Comparison of ENCODE assay signal across 18 cellular contexts in the genomic region with DNA sequence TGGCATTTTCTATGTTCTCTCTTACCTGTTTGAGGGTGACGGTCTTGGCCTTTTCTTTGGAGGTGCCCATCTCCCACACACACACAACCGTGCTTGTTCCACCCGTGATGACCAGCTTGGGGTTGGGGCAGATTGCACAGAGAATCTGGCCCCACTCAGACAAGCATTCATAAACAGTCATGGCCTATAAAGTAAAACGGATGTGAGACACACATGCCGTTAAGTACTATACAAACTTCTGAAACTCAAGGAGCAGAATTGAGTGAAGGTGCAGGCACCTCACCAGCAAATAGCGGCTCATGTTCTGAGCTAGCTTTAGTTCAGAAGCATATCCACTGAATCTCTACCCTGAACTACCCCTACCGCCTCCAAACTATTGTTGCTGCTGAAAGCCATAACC.
DNase-seq lines count a peak whose midpoint lies in the region; ATAC-seq and TF ChIP-seq lines count a peak whose summit lies in the region.
"Had no signal": no experiment of that assay in that cellular context is flagged by ENCODE, and none has a peak within 500 bp of the region (broad histone marks: within the 10 kb centered on the region; RNA-seq: fewer than 3 reads in every experiment).

No MANE protein-coding gene starts in this region.

- peak overlapping the region; percentile 99 for H3K27ac ChIP-seq in PC-3 (ENCODE audit: low read length)
- peak overlapping the region; percentile 6 for H3K27ac ChIP-seq in cingulate gyrus (ENCODE audit: low read depth, low read length)
- peak overlapping the region; percentile 58 for H3K27ac ChIP-seq in psoas muscle
- H3K27ac ChIP-seq: stomach, uterus had no signal

- H3K79me2 ChIP-seq in PC-3 (ENCODE audit: low read length): no peaks in the 10 kb centered on the region

- H3K9me2 ChIP-seq in PC-3 (replicated peaks; ENCODE audit: low read length): no peaks in the 10 kb centered on the region

- no peak overlapping the region for H2AFZ ChIP-seq in PC-3 (ENCODE audit: low read length)

- BruUV-seq in PC-3 (replicated peaks; lab: Mats Ljungman, UMichigan): no TSS peak

- H3K9ac ChIP-seq in PC-3 (ENCODE audit: low read length): peak overlapping the region; percentile 81

- H3K9me3 ChIP-seq in PC-3 (ENCODE audit: low read length): no peaks in the 10 kb centered on the region
- no peaks in the 10 kb centered on the region for H3K9me3 ChIP-seq in psoas muscle
- H3K9me3 ChIP-seq: HAP-1, stomach, uterus had no signal

- H3F3A ChIP-seq in PC-3 (ENCODE audit: low read length, unreplicated experiment): peaks cover 11% of the 10 kb centered on the region

- DNase-seq in EH (ENCODE audit: low read depth) (peak; percentile 38), PC-3 (peak; percentile 67), psoas muscle (no peak), KG1 (lab: John Stamatoyannopoulos, UW) (no peak), germinal center (ENCODE audit: low spot score) (no peak), NCI-H82 (lab: John Stamatoyannopoulos, UW) (no peak), left lobe of liver (ENCODE audit: low spot score) (no peak)
- DNase-seq: activated CD4-positive, alpha-beta T cell treated with anti-CD3 and anti-CD28 coated beads, Interleukin-2, amount 10 ng/mL, durations not matched to agents 24 days and 14 days; activated T-cell treated with anti-CD3 and anti-CD28 coated beads, Interleukin-2, amount 50 U/mL, for 4 hours; MM.1S; NCI-H2029; NCI-H510A; stomach; T-helper 9 cell; uterus had no signal

- 93 to 96% (median 96%) methylated on average over 7 of the region's 7 CpGs for WGBS in psoas muscle, 3 donors

- H4K20me1 ChIP-seq in PC-3 (ENCODE audit: low read length): no peaks in the 10 kb centered on the region

- H3K4me3 ChIP-seq in PC-3 (ENCODE audit: low read length) (peak overlapping the region; percentile 62), psoas muscle (no peak overlapping the region)
- H3K4me3 ChIP-seq: HAP-1, stomach, uterus had no signal

- H3K36me3 ChIP-seq in PC-3 (ENCODE audit: low read depth, low read length): peaks cover 12% of the 10 kb centered on the region; the same call in 1 of the 2 replicates
- H3K36me3 ChIP-seq in psoas muscle (ENCODE audit: insufficient read depth in 1 of 2, low read depth in 1 of 2): peaks cover 6 to 94% of the 10 kb centered on the region in 2 donors
- H3K36me3 ChIP-seq: uterus had no signal

- intact Hi-C loops in PC-3 (cut with micrococcal nuclease): loop anchor here (2.0 to 5.0 kb wide), 2 partner anchors 53 to 108 kb away; partner anchors contain the start of gene CDS1
- intact Hi-C loops in psoas muscle (cut with DNase I): no loop called here

- H3K4me1 ChIP-seq in PC-3 (ENCODE audit: insufficient read depth, low read length): peaks cover 38% of the 10 kb centered on the region
- peaks cover 15% of the 10 kb centered on the region for H3K4me1 ChIP-seq in psoas muscle
- H3K4me1 ChIP-seq: HAP-1, uterus had no signal

- H3K27me3 ChIP-seq in PC-3 (ENCODE audit: low read length) (no peaks in the 10 kb centered on the region), psoas muscle (ENCODE audit: insufficient read depth in 3 of 3, low read length in 2 of 3) (no peaks in the 10 kb centered on the region)
- H3K27me3 ChIP-seq: stomach, uterus had no signal

- ATAC-seq in PC-3 (peak; percentile 68), psoas muscle (no peak), left lobe of liver (no peak)
- ATAC-seq: activated T-cell treated with anti-CD3 and anti-CD28 coated beads, Interleukin-2, amount 50 U/mL, for 4 hours; HepG2 had no signal

- CTCF ChIA-PET in PC-3 (lab: Charles Lee): interaction anchor here (0.6 to 1.2 kb wide), 2 partner anchors 112 kb away, joined by 4 to 6 read pairs; no protein-coding TSS in a partner anchor

- H3K4me2 ChIP-seq in PC-3 (ENCODE audit: low read length): peak overlapping the region; percentile 93

- no peak for TF ChIP-seq CTCF in PC-3 (conservative IDR thresholded peaks at IDR 0.05; ENCODE audit: low read depth, low read length)
- no peak for TF ChIP-seq CTCF in psoas muscle (IDR thresholded peaks at IDR 0.05)

- POLR2A ChIA-PET in PC-3 (lab: Charles Lee; ENCODE audit: unreplicated experiment): no interaction called here

Comparison
In these comparisons a context has a peak if more than half of its experiments do, and no peak if none do; other contexts are left out.
1. DNase-seq: peak in EH (single experiment) and PC-3 (single experiment); none in psoas muscle (0 of 2), KG1 (single experiment), germinal center (single experiment), NCI-H82 (single experiment) and left lobe of liver (single experiment).
2. H3K27ac ChIP-seq: peak in every context shown above with its lines; median percentile 99 in PC-3; 58 in psoas muscle; 6 in cingulate gyrus.